ENCODE assay signal across 11 cellular contexts in the genomic region with DNA sequence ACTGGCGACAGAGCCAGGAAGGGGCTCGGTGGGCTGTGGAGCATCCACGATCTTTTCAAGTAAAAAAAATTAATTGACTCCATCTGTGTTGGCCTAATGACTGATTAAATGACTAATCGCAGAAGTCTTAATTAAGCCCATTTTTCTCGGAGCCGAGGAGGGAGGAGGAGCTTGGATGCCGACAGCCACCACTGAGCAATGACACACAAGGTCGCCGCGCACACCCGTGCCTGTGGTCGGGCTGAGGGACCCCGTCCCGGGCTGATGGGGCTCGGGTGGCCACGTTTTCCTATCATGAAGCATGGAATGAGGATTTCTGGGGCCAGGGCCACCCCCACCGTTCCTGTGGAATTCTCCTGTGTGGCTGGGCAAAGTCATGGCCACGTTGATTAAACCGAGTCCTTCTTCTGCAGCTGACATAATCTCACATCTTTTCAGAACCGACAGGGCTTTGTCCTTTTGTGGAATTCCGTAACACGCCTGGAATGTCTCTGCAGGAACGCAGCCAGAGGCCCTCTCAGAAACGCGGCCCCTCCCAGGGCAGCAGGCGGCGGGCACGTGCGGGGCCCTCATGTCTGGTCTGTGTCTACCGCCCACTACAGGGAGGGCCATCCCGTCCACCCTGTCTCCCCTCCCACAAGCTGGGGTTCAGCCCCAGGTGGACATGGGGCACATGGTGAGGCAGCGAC.
DNase-seq lines count a peak whose midpoint lies in the region; ATAC-seq and TF ChIP-seq lines count a peak whose summit lies in the region.
"Had no signal": no experiment of that assay in that cellular context is flagged by ENCODE, and none has a peak within 500 bp of the region (broad histone marks: within the 10 kb centered on the region; RNA-seq: fewer than 3 reads in every experiment).

No MANE protein-coding gene starts in this region.

- H3K4me1 ChIP-seq in left lung (peaks cover 0 to 6% of the 10 kb centered on the region in 2 donors), stomach (peaks cover 0 to 24% (median 16%) of the 10 kb centered on the region in 4 donors)

- no peak for TF ChIP-seq EP300 in stomach (IDR thresholded peaks at IDR 0.05)

- H3K4me3 ChIP-seq in coronary artery (no peak overlapping the region), left lung (no peak overlapping the region), stomach (no peak overlapping the region)
- H3K4me3 ChIP-seq: Peyer's patch had no signal

- TF ChIP-seq CTCF in coronary artery (IDR thresholded peaks at IDR 0.05) (no peak), left lung (IDR thresholded peaks at IDR 0.05) (no peak), stomach (IDR thresholded peaks at IDR 0.05) (no peak)

- intact Hi-C loops in left lung (cut with DNase I) = no loop called here
- intact Hi-C loops in stomach (cut with DNase I; ENCODE audit: low total_unique reads) = no loop called here

- WGBS in stomach, 5 donors = 43 to 63% (median 55%) methylated on average over 25 to 32 of the region's 32 CpGs

- no peak for TF ChIP-seq POLR2A in stomach (IDR thresholded peaks at IDR 0.05)

- H3K27ac ChIP-seq in coronary artery (peak overlapping the region; percentile 11 to 78), left lung (peak overlapping the region in 1 of 2 donors; percentile 7), stomach (peak overlapping the region in 3 of 5 donors; percentile 18 to 61 (median 26))
- H3K27ac ChIP-seq: neutrophil had no signal

- H3K9me3 ChIP-seq in left lung (no peaks in the 10 kb centered on the region), stomach (no peaks in the 10 kb centered on the region)
- H3K9me3 ChIP-seq: neutrophil, Peyer's patch had no signal

- DNase-seq in GM04504 (ENCODE audit: low read depth) = peak; percentile 83
- no peak for DNase-seq in coronary artery (ENCODE audit: low spot score)
- DNase-seq in left lung = peak in 1 of 2 donors; percentile 60
- DNase-seq in stomach = no peak
- no peak for DNase-seq in activated CD4-positive, CD25-positive, alpha-beta regulatory T cell treated with anti-CD3 and anti-CD28 coated beads, Interleukin-2, amount 50 U/mL, for 72 hours
- no peak for DNase-seq in NCI-H1930 (lab: John Stamatoyannopoulos, UW)
- DNase-seq in NOMO-1 (lab: John Stamatoyannopoulos, UW; ENCODE audit: unreplicated experiment in 2 of 2) = no peak
- DNase-seq: DMS 273 treated with DMSO at 0.1 percent for 48 hours, Peyer's patch had no signal

- H3K36me3 ChIP-seq in left lung = no peaks in the 10 kb centered on the region
- H3K36me3 ChIP-seq in stomach = no peaks in the 10 kb centered on the region
- H3K36me3 ChIP-seq: neutrophil, Peyer's patch had no signal

- peaks cover 0 to 8% of the 10 kb centered on the region in 2 donors for H3K27me3 ChIP-seq in left lung
- no peaks in the 10 kb centered on the region for H3K27me3 ChIP-seq in stomach
- H3K27me3 ChIP-seq: neutrophil, Peyer's patch had no signal

- peak; percentile 75 for ATAC-seq in left lung
- ATAC-seq in HG02642 (IDR thresholded peaks at IDR 0.05; ENCODE audit: poor library complexity, unreplicated experiment) = no peak
